8 cellular contexts compared by ENCODE assay signal in the genomic region with DNA sequence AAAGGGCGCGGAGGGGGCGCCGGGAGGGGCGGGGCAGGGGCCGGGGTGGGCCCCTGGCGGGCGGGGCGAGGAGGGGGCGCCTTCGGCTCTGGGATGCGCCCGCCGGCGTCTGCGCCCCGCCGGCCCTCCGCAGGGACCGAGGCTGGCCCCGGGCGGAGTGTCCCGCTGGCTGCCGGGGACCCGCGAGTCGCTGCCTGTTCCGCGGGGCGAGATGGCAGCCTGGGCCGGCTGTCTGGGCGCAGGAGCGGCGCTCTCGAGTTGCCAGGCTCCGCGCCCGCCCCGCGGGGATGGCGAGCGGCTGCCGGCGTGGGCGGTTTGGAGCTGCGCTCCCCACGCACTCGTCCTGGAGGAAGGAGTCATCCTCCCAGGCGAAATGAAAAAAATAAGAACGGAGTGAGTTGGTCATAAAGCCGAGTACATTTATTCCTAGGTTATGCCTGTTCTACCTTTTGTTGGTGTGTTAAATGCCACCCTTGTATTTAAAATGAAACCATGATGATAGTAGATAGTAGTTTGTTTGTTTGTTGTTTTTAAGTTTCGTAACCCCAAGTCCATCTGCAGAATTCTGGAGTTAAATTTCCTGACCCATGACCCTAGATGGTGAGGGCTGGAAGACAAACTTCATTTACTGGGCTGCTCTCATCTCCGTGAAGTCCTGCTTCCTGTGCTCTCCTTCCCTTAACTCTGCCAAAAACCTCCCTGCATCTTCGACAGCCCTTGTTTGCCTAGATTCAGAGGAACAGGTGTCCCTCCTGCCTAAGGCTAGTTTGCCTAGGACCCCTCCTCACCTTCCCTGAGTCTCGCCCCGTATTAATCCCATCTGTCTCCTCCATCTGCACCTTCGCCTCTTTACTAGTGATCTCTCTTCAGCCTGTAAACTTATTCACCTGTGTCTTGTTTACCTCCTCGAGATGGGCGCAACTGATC. TPM values are rescaled to one million over a fixed set of nuclear protein-coding genes. Genes with fewer than 3 reads are reported as not detected.
DNase-seq lines count a peak whose midpoint lies in the region; ATAC-seq and TF ChIP-seq lines count a peak whose summit lies in the region.

No MANE protein-coding gene starts in this region.

- H3K27ac Mint-ChIP-seq in MCF 10A (ENCODE audit: low read depth, unreplicated experiment): no peak overlapping the region
- peak overlapping the region in 3 of 6 donors; percentile 8 to 65 (median 17) for H3K27ac Mint-ChIP-seq in immature natural killer cell

- H3K9me3 Mint-ChIP-seq in MCF 10A (ENCODE audit: unreplicated experiment) (no peaks in the 10 kb centered on the region), immature natural killer cell (peaks cover 0 to 2% (median 0%) of the 10 kb centered on the region in 6 donors)

- H3K36me3 ChIP-seq in SJSA1: no peaks in the 10 kb centered on the region

- no peaks in the 10 kb centered on the region for H3K9me3 ChIP-seq in SJSA1 (replicated peaks)

- intact Hi-C loops in MCF 10A (cut with micrococcal nuclease): no loop called here

- TF ChIP-seq CTCF in GM10266 (IDR thresholded peaks at IDR 0.05; ENCODE audit: control insufficient read depth, insufficient read depth, low read depth, missing control alignments): no peak
- TF ChIP-seq CTCF in MCF 10A (IDR thresholded peaks at IDR 0.05; ENCODE audit: unreplicated experiment): no peak

- H3K4me1 Mint-ChIP-seq in MCF 10A (ENCODE audit: insufficient read depth, unreplicated experiment) (peaks cover 12% of the 10 kb centered on the region), immature natural killer cell (peaks cover 14 to 16% of the 10 kb centered on the region in 2 donors)

- POLR2A ChIA-PET in MCF 10A (lab: Yijun Ruan, JAX): no interaction called here

- no peaks in the 10 kb centered on the region for H3K36me3 Mint-ChIP-seq in MCF 10A (ENCODE audit: insufficient read depth, unreplicated experiment)
- peaks cover 0 to 3% (median 0%) of the 10 kb centered on the region in 3 donors for H3K36me3 Mint-ChIP-seq in immature natural killer cell

- peak overlapping the region; percentile 48 for H3K4me3 ChIP-seq in SJSA1

- H3K4me3 Mint-ChIP-seq in MCF 10A (ENCODE audit: unreplicated experiment) (peak overlapping the region; percentile 38), immature natural killer cell (peak overlapping the region; percentile 61 to 78 (median 77))

- peaks cover 10% of the 10 kb centered on the region for H3K4me1 ChIP-seq in SJSA1 (replicated peaks)

- DNase-seq in GM10266 (ENCODE audit: extremely low spot score): peak; percentile 62
- DNase-seq in SJSA1 (ENCODE audit: low read depth in 1 of 2, low spot score in 2 of 2): peak in 1 of 2 experiments; percentile 7
- DNase-seq in MCF 10A (ENCODE audit: unreplicated experiment): no peak
- peak in 2 of 3 donors; percentile 4 to 11 for DNase-seq in immature natural killer cell
- peak; percentile 57 for DNase-seq in stimulated activated CD4-positive, alpha-beta T cell treated with anti-CD3 and anti-CD28 coated beads, Interleukin-15, amount 100 ng/mL, for 24 hours
- DNase-seq in cerebellar cortex (ENCODE audit: low spot score): no peak
- no peak for DNase-seq in NCI-H1436 treated with DMSO at 0.1 percent for 48 hours (lab: John Stamatoyannopoulos, UW)

- ATAC-seq in HG03135 (IDR thresholded peaks at IDR 0.05; ENCODE audit: unreplicated experiment): no peak

- no peaks in the 10 kb centered on the region for H3K27me3 ChIP-seq in SJSA1 (replicated peaks)

- H3K27ac ChIP-seq in SJSA1: no peak overlapping the region

- BruUV-seq in MCF 10A (replicated peaks; lab: Mats Ljungman, UMichigan): no TSS peak

- H3K27me3 Mint-ChIP-seq in MCF 10A (ENCODE audit: insufficient read depth, unreplicated experiment) (peaks cover 47% of the 10 kb centered on the region), immature natural killer cell (ENCODE audit: low read depth in 3 of 3) (peaks cover 10 to 36% (median 30%) of the 10 kb centered on the region in 3 donors)

- CTCF ChIA-PET in MCF 10A (lab: Yijun Ruan, JAX): interaction anchor here (3.6 to 7.1 kb wide), 6 partner anchors 14 to 79 kb away, joined by 29 to 64 read pairs (median 50); no protein-coding TSS in a partner anchor

RNA-seq across cellular contexts. Expression of a gene that starts 32.8 kb away (rescaled TPM):
- total RNA-seq in SJSA1 (2014; rRNA removed; shearing (Covaris generic)): 131 and 201 TPM in 2 replicates
- 255 and 309 TPM in 2 replicates for total RNA-seq in MCF 10A (2022)
- 100 to 1,000 TPM; 242 to 305 (median 262) TPM for polyA plus RNA-seq in immature natural killer cell

RNA-seq across cellular contexts. Expression of a gene that starts 54.7 kb away (rescaled TPM):
- not detected in 2 replicates for total RNA-seq in SJSA1 (2014; rRNA removed; shearing (Covaris generic))
- total RNA-seq in MCF 10A (2022): 0.42 and 1.3 TPM in 2 replicates
- not detected for polyA plus RNA-seq in immature natural killer cell

Comparison
In these comparisons a context has a peak if more than half of its experiments do, and no peak if none do; other contexts are left out.
1. DNase-seq: peak in GM10266 (single experiment), immature natural killer cell (2 of 3) and stimulated activated CD4-positive, alpha-beta T cell treated with anti-CD3 and anti-CD28 coated beads, Interleukin-15, amount 100 ng/mL, for 24 hours (single experiment); none in MCF 10A (single experiment), cerebellar cortex (single experiment) and NCI-H1436 treated with DMSO at 0.1 percent for 48 hours (single experiment).